ENCODE assay signal across 19 cellular contexts in the genomic region with DNA sequence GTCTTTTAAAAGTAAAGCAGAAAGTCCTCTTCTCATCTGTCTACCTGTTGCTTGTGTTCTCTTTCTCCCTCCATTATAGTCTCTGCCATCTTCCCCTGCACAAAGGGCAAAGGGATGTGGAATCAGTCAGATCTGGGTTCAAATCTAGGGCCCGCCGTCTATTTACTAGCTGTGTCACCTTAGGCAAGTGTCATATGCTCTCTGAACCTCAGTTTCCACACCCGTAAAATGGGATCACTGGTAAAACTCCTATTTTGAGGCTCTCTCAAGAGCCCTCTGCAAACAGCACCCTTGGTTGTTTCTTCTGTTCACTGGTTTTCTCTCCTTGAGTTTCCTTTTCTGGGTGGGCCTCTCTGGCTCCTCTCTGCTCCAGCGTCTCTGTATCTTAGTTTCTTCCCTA. TPM values are rescaled to one million over a fixed set of nuclear protein-coding genes. Genes with fewer than 3 reads are reported as not detected.
DNase-seq lines count a peak whose midpoint lies in the region; ATAC-seq and TF ChIP-seq lines count a peak whose summit lies in the region.
"Had no signal": no experiment of that assay in that cellular context is flagged by ENCODE, and none has a peak within 500 bp of the region (broad histone marks: within the 10 kb centered on the region; RNA-seq: fewer than 3 reads in every experiment).

No MANE protein-coding gene starts in this region.

- H3K27me3 ChIP-seq in Caco-2 (replicated peaks; ENCODE audit: control insufficient read depth, insufficient read depth, low read length): no peaks in the 10 kb centered on the region
- peaks cover 10% of the 10 kb centered on the region for H3K27me3 ChIP-seq in skeletal muscle satellite cell (ENCODE audit: control insufficient read depth, insufficient read depth, low read length)

- TF ChIP-seq CTCF in Caco-2 (IDR thresholded peaks at IDR 0.05; ENCODE audit: insufficient read depth in 1 of 2, low read depth in 1 of 2, low read length in 1 of 2, severe bottlenecking in 1 of 2, unreplicated experiment in 1 of 2) (no peak), glutamatergic neuron (IDR thresholded peaks at IDR 0.05; ENCODE audit: partially characterized antibody, unreplicated experiment) (no peak)

- peaks cover 34% of the 10 kb centered on the region for H3K4me1 Mint-ChIP-seq in activated naive CD4-positive, alpha-beta T cell treated with anti-CD3 and anti-CD28 coated beads, Interleukin-2, amount 50 U/mL, for 24 hours
- H3K4me1 Mint-ChIP-seq in activated naive CD4-positive, alpha-beta T cell treated with anti-CD3 and anti-CD28 coated beads, Interleukin-2, amount 10 ng/mL, durations not matched to agents 7 days and 5 days: peaks cover 34% of the 10 kb centered on the region
- H3K4me1 Mint-ChIP-seq in Caco-2 (ENCODE audit: low read depth, unreplicated experiment) (no peaks in the 10 kb centered on the region), glutamatergic neuron (ENCODE audit: low read depth, unreplicated experiment) (peaks cover 12% of the 10 kb centered on the region)

- H3K36me3 Mint-ChIP-seq in activated naive CD4-positive, alpha-beta T cell treated with anti-CD3 and anti-CD28 coated beads, Interleukin-2, amount 50 U/mL, for 24 hours: no peaks in the 10 kb centered on the region
- peaks cover 2% of the 10 kb centered on the region for H3K36me3 Mint-ChIP-seq in activated naive CD4-positive, alpha-beta T cell treated with anti-CD3 and anti-CD28 coated beads, Interleukin-2, amount 10 ng/mL, durations not matched to agents 7 days and 5 days
- peaks cover 21% of the 10 kb centered on the region for H3K36me3 Mint-ChIP-seq in Caco-2 (ENCODE audit: insufficient read depth, unreplicated experiment)
- peaks cover 6% of the 10 kb centered on the region for H3K36me3 Mint-ChIP-seq in glutamatergic neuron (ENCODE audit: unreplicated experiment)

- peaks cover 9% of the 10 kb centered on the region for H3K4me1 ChIP-seq in Caco-2
- peaks cover 39% of the 10 kb centered on the region for H3K4me1 ChIP-seq in skeletal muscle satellite cell (ENCODE audit: control insufficient read depth, insufficient read depth, low read length)

- H3K9me3 ChIP-seq in Caco-2 (no peaks in the 10 kb centered on the region), skeletal muscle satellite cell (replicated peaks; ENCODE audit: low read length) (no peaks in the 10 kb centered on the region)
- H3K9me3 ChIP-seq: A549, BLaER1 had no signal

- CTCF ChIA-PET in activated naive CD4-positive, alpha-beta T cell treated with anti-CD3 and anti-CD28 coated beads, Interleukin-2, amount 10 ng/mL, durations not matched to agents 7 days and 5 days (lab: Charles Lee): no interaction called here
- CTCF ChIA-PET in Caco-2 (lab: Charles Lee): no interaction called here

- no peak for ATAC-seq in HG02840 (IDR thresholded peaks at IDR 0.05; ENCODE audit: low FRiP score, unreplicated experiment)
- ATAC-seq: A549; CD8-positive, alpha-beta T cell; GM23338; HCT116 had no signal

- POLR2A ChIA-PET in Caco-2 (lab: Charles Lee): no interaction called here

- H3K9me3 Mint-ChIP-seq in activated naive CD4-positive, alpha-beta T cell treated with anti-CD3 and anti-CD28 coated beads, Interleukin-2, amount 50 U/mL, for 24 hours: no peaks in the 10 kb centered on the region
- H3K9me3 Mint-ChIP-seq in activated naive CD4-positive, alpha-beta T cell treated with anti-CD3 and anti-CD28 coated beads, Interleukin-2, amount 10 ng/mL, durations not matched to agents 7 days and 5 days: no peaks in the 10 kb centered on the region
- H3K9me3 Mint-ChIP-seq in Caco-2 (ENCODE audit: unreplicated experiment) (no peaks in the 10 kb centered on the region), glutamatergic neuron (ENCODE audit: unreplicated experiment) (peaks cover 16% of the 10 kb centered on the region)
- H3K9me3 Mint-ChIP-seq: CD8-positive, alpha-beta T cell had no signal

- peaks cover 16% of the 10 kb centered on the region for H3K27me3 Mint-ChIP-seq in activated naive CD4-positive, alpha-beta T cell treated with anti-CD3 and anti-CD28 coated beads, Interleukin-2, amount 50 U/mL, for 24 hours
- H3K27me3 Mint-ChIP-seq in activated naive CD4-positive, alpha-beta T cell treated with anti-CD3 and anti-CD28 coated beads, Interleukin-2, amount 10 ng/mL, durations not matched to agents 7 days and 5 days: peaks cover 51% of the 10 kb centered on the region
- H3K27me3 Mint-ChIP-seq in Caco-2 (ENCODE audit: insufficient read depth, unreplicated experiment) (peaks cover 11% of the 10 kb centered on the region), glutamatergic neuron (ENCODE audit: unreplicated experiment) (peaks cover 11% of the 10 kb centered on the region)

- H3K9ac ChIP-seq in skeletal muscle satellite cell (ENCODE audit: low read depth, low read length): peak overlapping the region; percentile 20
- H3K9ac ChIP-seq: BLaER1 had no signal

- H3K4me3 ChIP-seq in Caco-2 (ENCODE audit: low read depth, low read length) (no peak overlapping the region), skeletal muscle satellite cell (ENCODE audit: low read length) (no peak overlapping the region)
- H3K4me3 ChIP-seq: A549, BLaER1, GM23338 had no signal

- H3K36me3 ChIP-seq in Caco-2 (ENCODE audit: control insufficient read depth, insufficient read depth, low read length) (no peaks in the 10 kb centered on the region), skeletal muscle satellite cell (ENCODE audit: insufficient read depth, low read length) (no peaks in the 10 kb centered on the region)
- H3K36me3 ChIP-seq: BLaER1 had no signal

- peak overlapping the region; percentile 10 for H3K27ac Mint-ChIP-seq in activated naive CD4-positive, alpha-beta T cell treated with anti-CD3 and anti-CD28 coated beads, Interleukin-2, amount 50 U/mL, for 24 hours
- no peak overlapping the region for H3K27ac Mint-ChIP-seq in activated naive CD4-positive, alpha-beta T cell treated with anti-CD3 and anti-CD28 coated beads, Interleukin-2, amount 10 ng/mL, durations not matched to agents 7 days and 5 days
- H3K27ac Mint-ChIP-seq in Caco-2 (ENCODE audit: unreplicated experiment) (peak overlapping the region; percentile 8), glutamatergic neuron (ENCODE audit: unreplicated experiment) (no peak overlapping the region)
- H3K27ac Mint-ChIP-seq: CD14-positive monocyte; CD8-positive, alpha-beta T cell; GM23338 had no signal

- no peak for DNase-seq in activated naive CD4-positive, alpha-beta T cell treated with anti-CD3 and anti-CD28 coated beads, Interleukin-2, amount 10 ng/mL, durations not matched to agents 7 days and 5 days
- DNase-seq in Caco-2 (no peak), glutamatergic neuron (no peak), dedifferentiated amniotic fluid mesenchymal stem cell (ENCODE audit: extremely low spot score) (no peak), EL (no peak)
- DNase-seq: AML-193; CD8-positive, alpha-beta T cell; DMS 273 treated with DMSO at 0.1 percent for 48 hours; DND-41; IMR-90; KBM-7 had no signal

- H3K4me2 ChIP-seq in skeletal muscle satellite cell (ENCODE audit: low read length): no peak overlapping the region
- H3K4me2 ChIP-seq: A549, BLaER1, GM23338 had no signal

- BruUV-seq in Caco-2 (replicated peaks; lab: Mats Ljungman, UMichigan): no TSS peak

- no peak overlapping the region for H3K4me3 Mint-ChIP-seq in activated naive CD4-positive, alpha-beta T cell treated with anti-CD3 and anti-CD28 coated beads, Interleukin-2, amount 50 U/mL, for 24 hours
- no peak overlapping the region for H3K4me3 Mint-ChIP-seq in activated naive CD4-positive, alpha-beta T cell treated with anti-CD3 and anti-CD28 coated beads, Interleukin-2, amount 10 ng/mL, durations not matched to agents 7 days and 5 days
- H3K4me3 Mint-ChIP-seq in Caco-2 (ENCODE audit: unreplicated experiment) (no peak overlapping the region), glutamatergic neuron (ENCODE audit: unreplicated experiment) (peak overlapping the region; percentile 47)
- H3K4me3 Mint-ChIP-seq: CD8-positive, alpha-beta T cell; GM23338 had no signal

- intact Hi-C loops in Caco-2 (cut with micrococcal nuclease; ENCODE audit: unreplicated experiment): no loop called here

RNA-seq across cellular contexts. Expression of a gene that starts 2.6 kb away (rescaled TPM):
- total RNA-seq in Caco-2 (2022): 32.9 and 41.4 TPM in 2 replicates
- 92.5 TPM for total RNA-seq in glutamatergic neuron (ENCODE audit: unreplicated experiment)
- 9.4 and 20.3 TPM in 2 replicates for total RNA-seq in skeletal muscle satellite cell (2012; rRNA removed)

RNA-seq across cellular contexts. Expression of a gene that starts 3.0 kb away (rescaled TPM):
- 21.5 and 23.1 TPM in 2 replicates for total RNA-seq in Caco-2 (2022)
- total RNA-seq in glutamatergic neuron (ENCODE audit: unreplicated experiment): 21.4 TPM
- 34.0 and 35.8 TPM in 2 replicates for total RNA-seq in skeletal muscle satellite cell (2012; rRNA removed)

RNA-seq across cellular contexts. Expression of a gene that starts 52.0 kb away (rescaled TPM):
- 44.1 and 45.8 TPM in 2 replicates for total RNA-seq in Caco-2 (2022)
- total RNA-seq in glutamatergic neuron (ENCODE audit: unreplicated experiment): 69.0 TPM
- 21.4 and 24.1 TPM in 2 replicates for total RNA-seq in skeletal muscle satellite cell (2012; rRNA removed)

Comparison
In these comparisons a context has a peak if more than half of its experiments do, and no peak if none do; other contexts are left out.
1. H3K27ac Mint-ChIP-seq: peak in activated naive CD4-positive, alpha-beta T cell treated with anti-CD3 and anti-CD28 coated beads, Interleukin-2, amount 50 U/mL, for 24 hours (single experiment) and Caco-2 (single experiment); none in activated naive CD4-positive, alpha-beta T cell treated with anti-CD3 and anti-CD28 coated beads, Interleukin-2, amount 10 ng/mL, durations not matched to agents 7 days and 5 days (single experiment) and glutamatergic neuron (single experiment).